Comparison of ENCODE assay signal across 12 cellular contexts in genomic region chr17:35807371-35808144, GRCh38. TPM values are rescaled to one million over a fixed set of nuclear protein-coding genes. Genes with fewer than 3 reads are reported as not detected.
DNase-seq lines count a peak whose midpoint lies in the region; ATAC-seq and TF ChIP-seq lines count a peak whose summit lies in the region.
"Had no signal": no experiment of that assay in that cellular context is flagged by ENCODE, and none has a peak within 500 bp of the region (broad histone marks: within the 10 kb centered on the region; RNA-seq: fewer than 3 reads in every experiment).

No MANE protein-coding gene starts in this region.

- no peak for TF ChIP-seq CTCF in HCT116 (IDR thresholded peaks at IDR 0.05 in 2 of 3, conservative IDR thresholded peaks at IDR 0.05 in 1 of 3; ENCODE audit: borderline replicate concordance in 1 of 3, insufficient read depth in 1 of 3, low read depth in 2 of 3, low read length in 2 of 3)

- H3K36me3 Mint-ChIP-seq in activated naive CD8-positive, alpha-beta T cell treated with anti-CD3 and anti-CD28 coated beads for 36 hours: peaks cover 22% of the 10 kb centered on the region

- peaks cover 22% of the 10 kb centered on the region for H4K20me1 ChIP-seq in HCT116 (ENCODE audit: insufficient read depth)

- H3K36me3 ChIP-seq in HCT116 (ENCODE audit: control insufficient read depth in 1 of 2, insufficient read depth in 2 of 2, low read length in 2 of 2) (0 out of 4 replicates have a peak, but pooled peaks cover 0 to 2% of the 10 kb centered on the region in 2 experiments), aorta (ENCODE audit: control insufficient read depth in 1 of 2, insufficient read depth in 2 of 2, low read length in 1 of 2) (no peaks in the 10 kb centered on the region)
- H3K36me3 ChIP-seq: left lung, thyroid gland had no signal

- H3K9me2 ChIP-seq in HCT116 (ENCODE audit: insufficient read depth): no peaks in the 10 kb centered on the region

- CTCF ChIA-PET in HCT116 (lab: Charles Lee): interaction anchor here (1.2 to 3.3 kb wide), 3 partner anchors 9 to 195 kb away, joined by 3 to 76 read pairs (median 6); no protein-coding TSS in a partner anchor

- 0 out of 2 replicates have a peak overlapping the region, but pooled peaks have one; percentile 89 for H3K9ac ChIP-seq in HCT116 (ENCODE audit: low read length)

- H3K79me2 ChIP-seq in HCT116 (ENCODE audit: insufficient read depth, low read length): peaks cover 32% of the 10 kb centered on the region

- H3K4me3 Mint-ChIP-seq in activated naive CD8-positive, alpha-beta T cell treated with anti-CD3 and anti-CD28 coated beads for 36 hours: peak overlapping the region; percentile 89

- no peaks in the 10 kb centered on the region for H3K27me3 ChIP-seq in HCT116 (ENCODE audit: insufficient read depth, low read length)
- no peaks in the 10 kb centered on the region for H3K27me3 ChIP-seq in aorta (ENCODE audit: control insufficient read depth in 1 of 2, insufficient read depth in 2 of 2, low read length in 1 of 2)
- H3K27me3 ChIP-seq: dorsolateral prefrontal cortex, left lung, thyroid gland had no signal

- no peaks in the 10 kb centered on the region for H3K27me3 Mint-ChIP-seq in activated naive CD8-positive, alpha-beta T cell treated with anti-CD3 and anti-CD28 coated beads for 36 hours

- POLR2A ChIA-PET in HCT116 (lab: Charles Lee): interaction anchor here (1.6 to 3.9 kb wide), 4 partner anchors 11 to 43 kb away, joined by 8 to 41 read pairs (median 18); no protein-coding TSS in a partner anchor

- no peak for TF ChIP-seq RAD21 in HCT116 (IDR thresholded peaks at IDR 0.05; ENCODE audit: low read depth)

- 72 to 74% methylated on average over 7 of the region's 7 CpGs for WGBS in aorta, 2 donors

- peak overlapping the region; percentile 97 for H3K27ac Mint-ChIP-seq in activated naive CD8-positive, alpha-beta T cell treated with anti-CD3 and anti-CD28 coated beads for 36 hours

- H3K27ac ChIP-seq in HCT116 (ENCODE audit: low read depth, low read length): no peak overlapping the region
- H3K27ac ChIP-seq in aorta (ENCODE audit: low read depth in 1 of 2, low read length in 2 of 2): peak overlapping the region in 1 of 2 donors; percentile 4

- no peaks in the 10 kb centered on the region for H3K9me3 Mint-ChIP-seq in activated naive CD8-positive, alpha-beta T cell treated with anti-CD3 and anti-CD28 coated beads for 36 hours

- H3K9me3 ChIP-seq in HCT116 (ENCODE audit: control insufficient read depth in 1 of 2, insufficient read depth in 1 of 2, low read depth in 1 of 2, low read length in 2 of 2): no peaks in the 10 kb centered on the region
- H3K9me3 ChIP-seq in aorta (ENCODE audit: control insufficient read depth, low read length): no peaks in the 10 kb centered on the region
- H3K9me3 ChIP-seq: left lung, thyroid gland had no signal

- DNase-seq in AG08396 (ENCODE audit: low spot score) (peak; percentile 36), HCT116 (ENCODE audit: low read depth, low spot score) (no peak), kidney glomerular epithelial cell (lab: John Stamatoyannopoulos, UW) (peak; percentile 46), HUDEP-2 (lab: John Stamatoyannopoulos, UW; ENCODE audit: unreplicated experiment in 76 of 76) (no peak), aorta (no peak)
- no peak for DNase-seq in activated naive CD8-positive, alpha-beta T cell treated with anti-CD3 and anti-CD28 coated beads for 36 hours
- no peak for DNase-seq in stimulated activated CD4-positive, alpha-beta T cell treated with anti-CD3 and anti-CD28 coated beads, Interleukin-15, amount 100 ng/mL, for 24 hours
- DNase-seq: activated CD4-positive, alpha-beta T cell treated with anti-CD3 and anti-CD28 coated beads, Interleukin-2, amount 50 U/mL, for 48 hours; dorsolateral prefrontal cortex; left lung; thyroid gland had no signal

- H3K4me1 Mint-ChIP-seq in activated naive CD8-positive, alpha-beta T cell treated with anti-CD3 and anti-CD28 coated beads for 36 hours: peaks cover 52% of the 10 kb centered on the region

- TF ChIP-seq POLR2A in HCT116 (IDR thresholded peaks at IDR 0.05; ENCODE audit: borderline replicate concordance, extremely low read depth, insufficient read depth, insufficient read length): no peak

- no peak overlapping the region for H2AFZ ChIP-seq in HCT116 (ENCODE audit: low read depth, low read length, poor library complexity, severe bottlenecking)

- H3K4me3 ChIP-seq in HCT116 (replicated peaks in 1 of 2; ENCODE audit: low read depth in 1 of 2, low read length in 2 of 2) (peak overlapping the region in 1 of 2 experiments; percentile 89; a peak in 1 of 4 replicates), aorta (ENCODE audit: low read length in 2 of 2) (no peak overlapping the region)

- no TSS peak for BruUV-seq in HCT116 (replicated peaks; lab: Mats Ljungman, UMichigan)

- ATAC-seq in HCT116 (no peak), HG02588 (IDR thresholded peaks at IDR 0.05; ENCODE audit: unreplicated experiment) (no peak), aorta (ENCODE audit: low FRiP score) (no peak)
- ATAC-seq: left lung had no signal

- intact Hi-C loops in HCT116 (cut with micrococcal nuclease): loop anchor here (10.0 kb wide), 1 partner anchor 193 kb away; no protein-coding TSS in a partner anchor
- intact Hi-C loops in aorta (cut with DNase I): loop anchor here in 1 of 2 donors (5.0 kb wide), 2 partner anchors 230 to 435 kb away; partner anchors contain the start of genes PEX12 and SLFN11

- RAD21 ChIA-PET in HCT116 (lab: Charles Lee; ENCODE audit: low non-redundant PET in 1 of 2, low total read pairs in 2 of 2, uncharacterized antibody in 2 of 2, unreplicated experiment in 2 of 2): no interaction called here

- peak overlapping the region; percentile 92; the same call in 1 of the 2 replicates for H3K4me2 ChIP-seq in HCT116 (ENCODE audit: low read length)

- H3K4me1 ChIP-seq in HCT116 (ENCODE audit: control insufficient read depth in 1 of 2, insufficient read depth in 2 of 2, low read length in 2 of 2) (peaks cover 26 to 44% of the 10 kb centered on the region in 2 experiments), aorta (ENCODE audit: control insufficient read depth in 1 of 2, insufficient read depth in 2 of 2, low read length in 2 of 2) (no peaks in the 10 kb centered on the region)

TF ChIP-seq in HCT116, 20 proteins besides CTCF, POLR2A, EP300 and RAD21:
- no peak for TF ChIP-seq YY1 (IDR thresholded peaks at IDR 0.05; ENCODE audit: extremely low read depth, insufficient replicate concordance, low read depth, low read length)
- TF ChIP-seq SIN3A (IDR thresholded peaks at IDR 0.05; ENCODE audit: low read depth): no peak
- no peak for TF ChIP-seq ZNF274 (IDR thresholded peaks at IDR 0.05; ENCODE audit: low read depth, low read length)
- no peak for TF ChIP-seq EZH2 (IDR thresholded peaks at IDR 0.05)
- TF ChIP-seq FOSL1 (IDR thresholded peaks at IDR 0.05; ENCODE audit: low read depth): no peak
- TF ChIP-seq JUND (IDR thresholded peaks at IDR 0.05): no peak
- TF ChIP-seq CBX3 (IDR thresholded peaks at IDR 0.05; ENCODE audit: low read depth): no peak
- TF ChIP-seq MAX (IDR thresholded peaks at IDR 0.05): no peak
- no peak for TF ChIP-seq ATF3 (IDR thresholded peaks at IDR 0.05)

RNA-seq across cellular contexts. Expression of gene TAF15, which starts 1.7 kb away (rescaled TPM):
- 346 TPM for total RNA-seq in HCT116 (2021; ENCODE audit: unreplicated experiment)
- polyA plus RNA-seq in HCT116 (2012): 309 and 338 TPM in 2 replicates
- 100 to 1,000 TPM; 306 to 317 TPM for total RNA-seq in activated naive CD8-positive, alpha-beta T cell treated with anti-CD3 and anti-CD28 coated beads for 36 hours
- 100 to 1,000 TPM; 136 to 167 TPM for total RNA-seq in aorta
- polyA plus RNA-seq in aorta: 100 to 1,000 TPM in 1 of 2 donors, 10 to 100 TPM in 1; 86.2 to 143 TPM

RNA-seq across cellular contexts. Expression of gene MMP28, which starts 12.1 kb away (rescaled TPM):
- 2.6 TPM for total RNA-seq in HCT116 (2021; ENCODE audit: unreplicated experiment)
- 1.4 and 1.5 TPM in 2 replicates for polyA plus RNA-seq in HCT116 (2012)
- under 1 TPM; 0.21 to 0.50 TPM for total RNA-seq in activated naive CD8-positive, alpha-beta T cell treated with anti-CD3 and anti-CD28 coated beads for 36 hours
- 1 to 10 TPM; 4.5 to 6.4 TPM for total RNA-seq in aorta
- polyA plus RNA-seq in aorta: 1 to 10 TPM; 1.5 to 5.4 TPM

RNA-seq across cellular contexts. Expression of gene C17orf50, which starts 46.9 kb away (rescaled TPM):
- total RNA-seq in HCT116 (2021; ENCODE audit: unreplicated experiment) (not detected), aorta (not detected)
- polyA plus RNA-seq in HCT116 (2012): 0.15 TPM in 1 of 2 replicates, not detected in the other
- total RNA-seq in activated naive CD8-positive, alpha-beta T cell treated with anti-CD3 and anti-CD28 coated beads for 36 hours: not detected
- polyA plus RNA-seq in aorta: not detected
- total RNA-seq: left lung had no signal

RNA-seq across cellular contexts. Expression of gene GAS2L2, which starts 54.5 kb away (rescaled TPM):
- not detected for total RNA-seq in HCT116 (2021; ENCODE audit: unreplicated experiment)
- not detected in 2 replicates for polyA plus RNA-seq in HCT116 (2012)
- under 1 TPM; 0.40 to 0.43 TPM for total RNA-seq in activated naive CD8-positive, alpha-beta T cell treated with anti-CD3 and anti-CD28 coated beads for 36 hours
- not detected for total RNA-seq in aorta
- polyA plus RNA-seq in aorta: under 1 TPM in 1 of 2 donors, not detected in 1; 0.05 TPM
- total RNA-seq: thyroid gland had no signal

Comparison
In these comparisons a context has a peak if more than half of its experiments do, and no peak if none do; other contexts are left out.
1. DNase-seq: peak in AG08396 (single experiment) and kidney glomerular epithelial cell (single experiment); none in HCT116 (single experiment), activated naive CD8-positive, alpha-beta T cell treated with anti-CD3 and anti-CD28 coated beads for 36 hours (single experiment), HUDEP-2 (0 of 76), stimulated activated CD4-positive, alpha-beta T cell treated with anti-CD3 and anti-CD28 coated beads, Interleukin-15, amount 100 ng/mL, for 24 hours (single experiment) and aorta (0 of 2).